9 cellular contexts compared by ENCODE assay signal in genomic region chr1:25922633-25923567, GRCh38. TPM values are rescaled to one million over a fixed set of nuclear protein-coding genes. Genes with fewer than 3 reads are reported as not detected.
DNase-seq lines count a peak whose midpoint lies in the region; ATAC-seq and TF ChIP-seq lines count a peak whose summit lies in the region.
"Had no signal": no experiment of that assay in that cellular context is flagged by ENCODE, and none has a peak within 500 bp of the region (broad histone marks: within the 10 kb centered on the region; RNA-seq: fewer than 3 reads in every experiment).

No MANE protein-coding gene starts in this region.

- ATAC-seq in heart left ventricle (peak; percentile 14 to 82 (median 68)), HG02852 (IDR thresholded peaks at IDR 0.05; ENCODE audit: unreplicated experiment) (no peak), GM18867 (IDR thresholded peaks at IDR 0.05; ENCODE audit: unreplicated experiment) (no peak)

- no peak for TF ChIP-seq CTCF in Peyer's patch (IDR thresholded peaks at IDR 0.05)
- peak in 1 of 12 donors; percentile 2 for TF ChIP-seq CTCF in heart left ventricle (IDR thresholded peaks at IDR 0.05)
- no peak for TF ChIP-seq CTCF in osteocyte (IDR thresholded peaks at IDR 0.05)

- no peaks in the 10 kb centered on the region for H3K36me3 Mint-ChIP-seq in activated naive CD8-positive, alpha-beta T cell treated with anti-CD3 and anti-CD28 coated beads for 36 hours
- H3K36me3 Mint-ChIP-seq in osteocyte (ENCODE audit: unreplicated experiment): no peaks in the 10 kb centered on the region

- H3K4me3 ChIP-seq in Peyer's patch: peak overlapping the region; percentile 48 to 61 (median 58)
- peak overlapping the region; percentile 32 to 75 (median 61) for H3K4me3 ChIP-seq in heart left ventricle

- peak overlapping the region; percentile 65 for H3K27ac Mint-ChIP-seq in activated naive CD8-positive, alpha-beta T cell treated with anti-CD3 and anti-CD28 coated beads for 36 hours
- H3K27ac Mint-ChIP-seq in osteocyte (ENCODE audit: unreplicated experiment): peak overlapping the region; percentile 80

- H3K27me3 Mint-ChIP-seq in activated naive CD8-positive, alpha-beta T cell treated with anti-CD3 and anti-CD28 coated beads for 36 hours: peaks cover 10% of the 10 kb centered on the region
- no peaks in the 10 kb centered on the region for H3K27me3 Mint-ChIP-seq in osteocyte (ENCODE audit: unreplicated experiment)

- H3K9me3 ChIP-seq in Peyer's patch: no peaks in the 10 kb centered on the region
- H3K9me3 ChIP-seq in heart left ventricle: no peaks in the 10 kb centered on the region

- H3K4me1 ChIP-seq in Peyer's patch (peaks cover 0 to 13% (median 8%) of the 10 kb centered on the region in 4 donors), heart left ventricle (peaks cover 0 to 36% (median 10%) of the 10 kb centered on the region in 12 donors)

- WGBS in heart left ventricle, 4 donors: 1 to 4% (median 2%) methylated on average over 29 to 69 of the region's 69 CpGs

- TF ChIP-seq POLR2A in Peyer's patch (IDR thresholded peaks at IDR 0.05): no peak
- TF ChIP-seq POLR2A in heart left ventricle (IDR thresholded peaks at IDR 0.05): no peak

- peaks cover 38% of the 10 kb centered on the region for H3K4me1 Mint-ChIP-seq in activated naive CD8-positive, alpha-beta T cell treated with anti-CD3 and anti-CD28 coated beads for 36 hours
- H3K4me1 Mint-ChIP-seq in osteocyte (ENCODE audit: unreplicated experiment): peaks cover 17% of the 10 kb centered on the region

- intact Hi-C loops in heart left ventricle (cut with DNase I): loop anchor here in 1 of 10 donors (5.0 kb wide), 1 partner anchor 64 kb away; no protein-coding TSS in a partner anchor

- peak overlapping the region; percentile 43 to 71 (median 64) for H3K27ac ChIP-seq in Peyer's patch
- H3K27ac ChIP-seq in heart left ventricle: peak overlapping the region; percentile 35 to 93 (median 68)
- H3K27ac ChIP-seq: C4-2B had no signal

- peak; percentile 50 to 93 (median 90) for DNase-seq in NCI-H1417 (lab: John Stamatoyannopoulos, UW)
- DNase-seq in NCI-H1417 treated with DMSO at 0.1 percent for 48 hours (lab: John Stamatoyannopoulos, UW): no peak
- DNase-seq in Peyer's patch: peak; percentile 29 to 71 (median 55)
- DNase-seq in activated naive CD8-positive, alpha-beta T cell treated with anti-CD3 and anti-CD28 coated beads for 36 hours: peak; percentile 63
- peak; percentile 44 to 78 (median 52) for DNase-seq in heart left ventricle
- no peak for DNase-seq in osteocyte (ENCODE audit: extremely low spot score, unreplicated experiment)

- H3K9me3 Mint-ChIP-seq in activated naive CD8-positive, alpha-beta T cell treated with anti-CD3 and anti-CD28 coated beads for 36 hours: no peaks in the 10 kb centered on the region
- H3K9me3 Mint-ChIP-seq in osteocyte (ENCODE audit: unreplicated experiment): no peaks in the 10 kb centered on the region

- peak overlapping the region; percentile 73 for H3K4me3 Mint-ChIP-seq in activated naive CD8-positive, alpha-beta T cell treated with anti-CD3 and anti-CD28 coated beads for 36 hours
- peak overlapping the region; percentile 74 for H3K4me3 Mint-ChIP-seq in osteocyte (ENCODE audit: unreplicated experiment)

- no peaks in the 10 kb centered on the region for H3K36me3 ChIP-seq in Peyer's patch
- no peaks in the 10 kb centered on the region for H3K36me3 ChIP-seq in heart left ventricle

- H3K27me3 ChIP-seq in Peyer's patch (no peaks in the 10 kb centered on the region), heart left ventricle (no peaks in the 10 kb centered on the region)

RNA-seq across cellular contexts. Expression of gene STMN1, which starts 16.7 kb away (rescaled TPM):
- total RNA-seq in Peyer's patch: 10 to 100 TPM; 21.2 to 62.7 (median 26.8) TPM
- 100 to 1,000 TPM; 501 to 504 TPM for total RNA-seq in activated naive CD8-positive, alpha-beta T cell treated with anti-CD3 and anti-CD28 coated beads for 36 hours
- 10 to 100 TPM; 21.1 to 95.2 (median 46.4) TPM for total RNA-seq in heart left ventricle
- 10 to 100 TPM; 38.3 to 63.2 TPM for polyA plus RNA-seq in heart left ventricle
- 238 and 255 TPM in 2 replicates for total RNA-seq in osteocyte

RNA-seq across cellular contexts. Expression of gene PAQR7, which starts 47.4 kb away (rescaled TPM):
- total RNA-seq in Peyer's patch (10 to 100 TPM in 1 of 4 donors, 1 to 10 TPM in 3; 6.7 to 12.1 (median 7.8) TPM), heart left ventricle (1 to 10 TPM; 1.1 to 5.7 (median 2.1) TPM), osteocyte (11.0 and 11.6 TPM in 2 replicates)
- total RNA-seq in activated naive CD8-positive, alpha-beta T cell treated with anti-CD3 and anti-CD28 coated beads for 36 hours: 1 to 10 TPM; 8.6 to 9.2 TPM
- 1 to 10 TPM; 1.3 to 1.7 TPM for polyA plus RNA-seq in heart left ventricle

Comparison
In these comparisons a context has a peak if more than half of its experiments do, and no peak if none do; other contexts are left out.
1. DNase-seq: peak in NCI-H1417 (3 of 3), Peyer's patch (3 of 3), activated naive CD8-positive, alpha-beta T cell treated with anti-CD3 and anti-CD28 coated beads for 36 hours (single experiment) and heart left ventricle (5 of 5); none in NCI-H1417 treated with DMSO at 0.1 percent for 48 hours (single experiment) and osteocyte (single experiment).
2. ATAC-seq: peak in heart left ventricle (4 of 4); none in HG02852 (single experiment) and GM18867 (single experiment).